ENCODE assay signal across 13 cellular contexts in genomic region chr2:74405994-74406583, GRCh38. TPM values are rescaled to one million over a fixed set of nuclear protein-coding genes. Genes with fewer than 3 reads are reported as not detected.
DNase-seq lines count a peak whose midpoint lies in the region; ATAC-seq and TF ChIP-seq lines count a peak whose summit lies in the region.
"Had no signal": no experiment of that assay in that cellular context is flagged by ENCODE, and none has a peak within 500 bp of the region (broad histone marks: within the 10 kb centered on the region; RNA-seq: fewer than 3 reads in every experiment).

No MANE protein-coding gene starts in this region.

- no peak overlapping the region for H3K4me3 Mint-ChIP-seq in CD14-positive monocyte

- intact Hi-C loops in CD14-positive monocyte (cut with micrococcal nuclease), result no loop called here

- DNase-seq in COLO668 (lab: John Stamatoyannopoulos, UW; ENCODE audit: unreplicated experiment), result peak; percentile 10
- DNase-seq in brain microvascular endothelial cell, result peak; percentile 49
- no peak for DNase-seq in NCI-H1436 treated with DMSO at 0.1 percent for 48 hours (lab: John Stamatoyannopoulos, UW)
- no peak for DNase-seq in activated naive CD4-positive, alpha-beta T cell treated with Interleukin-2 at 50 U/mL for 16 hours
- DNase-seq in T-helper 2 cell, result no peak
- no peak for DNase-seq in CD14-positive monocyte (ENCODE audit: low spot score)
- DNase-seq: MM.1S, retina, testis had no signal

- peaks cover 0 to 10% (median 0%) of the 10 kb centered on the region in 7 donors for H3K9me3 Mint-ChIP-seq in CD14-positive monocyte

- in situ Hi-C loops in brain microvascular endothelial cell (cut with HindIII; ENCODE audit: low pct_ligation_motif_present, low sequenced_read_pairs), result no loop called here

- peaks cover 5 to 22% (median 6%) of the 10 kb centered on the region in 3 donors for H3K27me3 Mint-ChIP-seq in CD14-positive monocyte (ENCODE audit: low read depth in 3 of 3)

- H3K27ac Mint-ChIP-seq in CD14-positive monocyte, result no peak overlapping the region

- no peak overlapping the region for H3K4me3 ChIP-seq in brain microvascular endothelial cell (ENCODE audit: low read depth, low read length)
- H3K4me3 ChIP-seq: cardiac muscle cell, testis had no signal

- TF ChIP-seq CTCF in brain microvascular endothelial cell (IDR thresholded peaks at IDR 0.05; ENCODE audit: low read depth, low read length, missing control alignments) (no peak), CD14-positive monocyte (IDR thresholded peaks at IDR 0.05) (no peak)

- H3K36me3 ChIP-seq in brain microvascular endothelial cell (replicated peaks), result no peaks in the 10 kb centered on the region
- H3K36me3 ChIP-seq: cardiac muscle cell had no signal

- no peaks in the 10 kb centered on the region for H3K36me3 Mint-ChIP-seq in CD14-positive monocyte

- no peaks in the 10 kb centered on the region for H3K4me1 Mint-ChIP-seq in CD14-positive monocyte

- H3K27ac ChIP-seq in brain microvascular endothelial cell, result no peak overlapping the region
- H3K27ac ChIP-seq: cardiac muscle cell, testis had no signal

- peak; percentile 55 for ATAC-seq in GM18870 (IDR thresholded peaks at IDR 0.05; ENCODE audit: unreplicated experiment)
- peak; percentile 86 for ATAC-seq in HG03175 (IDR thresholded peaks at IDR 0.05; ENCODE audit: unreplicated experiment)
- ATAC-seq: activated CD4-positive, CD25-positive, alpha-beta regulatory T cell treated with anti-CD3 and anti-CD28 coated beads, Interleukin-2, amount 50 U/mL, for 24 hours had no signal

- no peaks in the 10 kb centered on the region for H3K27me3 ChIP-seq in brain microvascular endothelial cell (replicated peaks)
- H3K27me3 ChIP-seq: cardiac muscle cell, testis had no signal

RNA-seq across cellular contexts. Expression of gene C2orf81, which starts 15.3 kb away (rescaled TPM):
- 1 to 10 TPM; 1.2 to 1.7 TPM for polyA plus RNA-seq in CD14-positive monocyte

RNA-seq across cellular contexts. Expression of gene WDR54, which starts 15.4 kb away (rescaled TPM):
- 10 to 100 TPM in 1 of 2 donors, 1 to 10 TPM in 1; 7.9 to 11.7 TPM for polyA plus RNA-seq in CD14-positive monocyte

RNA-seq across cellular contexts. Expression of gene DCTN1, which starts 26.0 kb away (rescaled TPM):
- 10 to 100 TPM; 27.7 to 45.5 TPM for polyA plus RNA-seq in CD14-positive monocyte

RNA-seq across cellular contexts. Expression of gene RTKN, which starts 35.6 kb away (rescaled TPM):
- not detected for polyA plus RNA-seq in CD14-positive monocyte

RNA-seq across cellular contexts. Expression of gene INO80B, which starts 48.8 kb away (rescaled TPM):
- polyA plus RNA-seq in CD14-positive monocyte, result 1 to 10 TPM; 4.8 TPM

Comparison
In these comparisons a context has a peak if more than half of its experiments do, and no peak if none do; other contexts are left out.
1. DNase-seq: peak in COLO668 (single experiment) and brain microvascular endothelial cell (single experiment); none in NCI-H1436 treated with DMSO at 0.1 percent for 48 hours (single experiment), activated naive CD4-positive, alpha-beta T cell treated with Interleukin-2 at 50 U/mL for 16 hours (single experiment), T-helper 2 cell (0 of 5) and CD14-positive monocyte (single experiment).